Comparison of ENCODE assay signal across 1 cellular context in the genomic region with DNA sequence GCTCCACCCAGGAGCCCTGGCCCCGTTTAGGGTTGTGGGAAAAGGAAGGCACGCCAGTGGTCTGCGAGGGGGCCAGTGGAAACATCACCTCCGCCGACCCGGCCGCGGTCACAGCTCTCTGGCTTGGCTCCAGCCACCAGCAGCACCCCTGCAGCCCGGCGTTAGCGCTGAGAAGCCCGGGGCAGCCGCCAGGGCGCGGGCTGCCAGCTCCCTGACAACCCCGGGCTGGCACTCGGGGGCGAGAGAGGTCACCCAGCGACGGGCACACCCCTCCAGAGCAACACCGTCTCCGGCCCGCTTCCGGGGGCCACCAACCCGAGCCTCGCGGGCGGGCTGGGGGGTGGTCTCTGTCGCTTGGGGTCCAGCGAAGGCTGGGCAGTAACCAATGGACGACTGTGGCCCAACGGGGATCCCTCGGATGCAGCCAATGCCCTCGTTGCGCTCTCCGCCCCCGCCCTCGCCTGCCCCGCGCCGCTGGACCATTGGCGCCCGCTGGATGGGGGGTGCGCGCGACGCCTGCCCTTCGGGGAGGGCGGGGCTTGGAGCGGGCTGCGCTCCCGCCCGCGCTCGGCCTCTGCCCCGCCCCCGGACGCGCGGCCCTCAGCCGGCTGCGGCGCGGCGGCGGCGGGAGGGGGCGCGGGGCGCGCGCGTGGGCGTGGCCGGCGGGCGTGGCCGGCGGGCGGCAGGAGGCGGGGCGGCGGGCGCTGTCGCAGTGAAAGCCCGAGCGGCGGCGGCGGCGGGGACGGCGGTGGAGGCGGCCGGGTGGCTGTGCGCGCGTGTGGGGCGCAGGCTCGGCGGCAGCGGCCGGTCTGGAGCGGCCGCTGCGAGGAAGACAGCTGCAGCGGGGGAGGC.
A peak's percentile ranks its signal among the peaks of the same experiment; 100 is the strongest.
TF ChIP-seq lines count a peak whose summit lies in the region.

A gene (plus strand): TSS at position 712 of the 852 bp plus-strand sequence. CDS start 1,007 bp downstream, outside the sequence.

TF ChIP-seq in K562, 482 proteins besides CTCF, POLR2A, EP300 and RAD21 (continued from another document and continues in another):
- TF ChIP-seq, protein P1, sequence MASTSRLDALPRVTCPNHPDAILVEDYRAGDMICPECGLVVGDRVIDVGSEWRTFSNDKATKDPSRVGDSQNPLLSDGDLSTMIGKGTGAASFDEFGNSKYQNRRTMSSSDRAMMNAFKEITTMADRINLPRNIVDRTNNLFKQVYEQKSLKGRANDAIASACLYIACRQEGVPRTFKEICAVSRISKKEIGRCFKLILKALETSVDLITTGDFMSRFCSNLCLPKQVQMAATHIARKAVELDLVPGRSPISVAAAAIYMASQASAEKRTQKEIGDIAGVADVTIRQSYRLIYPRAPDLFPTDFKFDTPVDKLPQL (IDR thresholded peaks at IDR 0.05; ENCODE audit: extremely low read depth, insufficient read length): no peak
- TF ChIP-seq, protein P2, sequence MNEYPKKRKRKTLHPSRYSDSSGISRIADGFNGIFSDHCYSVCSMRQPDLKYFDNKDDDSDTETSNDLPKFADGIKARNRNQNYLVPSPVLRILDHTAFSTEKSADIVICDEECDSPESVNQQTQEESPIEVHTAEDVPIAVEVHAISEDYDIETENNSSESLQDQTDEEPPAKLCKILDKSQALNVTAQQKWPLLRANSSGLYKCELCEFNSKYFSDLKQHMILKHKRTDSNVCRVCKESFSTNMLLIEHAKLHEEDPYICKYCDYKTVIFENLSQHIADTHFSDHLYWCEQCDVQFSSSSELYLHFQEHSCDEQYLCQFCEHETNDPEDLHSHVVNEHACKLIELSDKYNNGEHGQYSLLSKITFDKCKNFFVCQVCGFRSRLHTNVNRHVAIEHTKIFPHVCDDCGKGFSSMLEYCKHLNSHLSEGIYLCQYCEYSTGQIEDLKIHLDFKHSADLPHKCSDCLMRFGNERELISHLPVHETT (CRISPR knock-in tag; conservative IDR thresholded peaks at IDR 0.05 in 1 of 2, IDR thresholded peaks at IDR 0.05 in 1 of 2): no peak; a peak in 1 of 4 replicates
- TF ChIP-seq FOXM1 (IDR thresholded peaks at IDR 0.05; ENCODE audit: low read depth): no peak
- no peak for TF ChIP-seq FOXM1 (CRISPR knock-in tag; IDR thresholded peaks at IDR 0.05; ENCODE audit: low read depth)
- 0 out of 2 replicates have a peak, but pooled peaks have one; percentile 20 for TF ChIP-seq GABPB1 (CRISPR knock-in tag; IDR thresholded peaks at IDR 0.05)
- TF ChIP-seq, protein P3, sequence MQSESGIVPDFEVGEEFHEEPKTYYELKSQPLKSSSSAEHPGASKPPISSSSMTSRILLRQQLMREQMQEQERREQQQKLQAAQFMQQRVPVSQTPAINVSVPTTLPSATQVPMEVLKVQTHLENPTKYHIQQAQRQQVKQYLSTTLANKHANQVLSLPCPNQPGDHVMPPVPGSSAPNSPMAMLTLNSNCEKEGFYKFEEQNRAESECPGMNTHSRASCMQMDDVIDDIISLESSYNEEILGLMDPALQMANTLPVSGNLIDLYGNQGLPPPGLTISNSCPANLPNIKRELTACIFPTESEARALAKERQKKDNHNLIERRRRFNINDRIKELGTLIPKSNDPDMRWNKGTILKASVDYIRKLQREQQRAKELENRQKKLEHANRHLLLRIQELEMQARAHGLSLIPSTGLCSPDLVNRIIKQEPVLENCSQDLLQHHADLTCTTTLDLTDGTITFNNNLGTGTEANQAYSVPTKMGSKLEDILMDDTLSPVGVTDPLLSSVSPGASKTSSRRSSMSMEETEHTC (IDR thresholded peaks at IDR 0.05): no peak
- no peak for TF ChIP-seq ZFP36 (IDR thresholded peaks at IDR 0.05; ENCODE audit: low read depth, low read length, partially characterized antibody)
- TF ChIP-seq ZNF174 (CRISPR knock-in tag; IDR thresholded peaks at IDR 0.05): no peak
- TF ChIP-seq NFRKB (IDR thresholded peaks at IDR 0.05; ENCODE audit: low read depth): no peak
- TF ChIP-seq CTBP1 (IDR thresholded peaks at IDR 0.05; ENCODE audit: borderline replicate concordance): peak; percentile 39; the same call in 1 of the 2 replicates
- TF ChIP-seq, protein P4, sequence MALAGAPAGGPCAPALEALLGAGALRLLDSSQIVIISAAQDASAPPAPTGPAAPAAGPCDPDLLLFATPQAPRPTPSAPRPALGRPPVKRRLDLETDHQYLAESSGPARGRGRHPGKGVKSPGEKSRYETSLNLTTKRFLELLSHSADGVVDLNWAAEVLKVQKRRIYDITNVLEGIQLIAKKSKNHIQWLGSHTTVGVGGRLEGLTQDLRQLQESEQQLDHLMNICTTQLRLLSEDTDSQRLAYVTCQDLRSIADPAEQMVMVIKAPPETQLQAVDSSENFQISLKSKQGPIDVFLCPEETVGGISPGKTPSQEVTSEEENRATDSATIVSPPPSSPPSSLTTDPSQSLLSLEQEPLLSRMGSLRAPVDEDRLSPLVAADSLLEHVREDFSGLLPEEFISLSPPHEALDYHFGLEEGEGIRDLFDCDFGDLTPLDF (CRISPR knock-in tag; IDR thresholded peaks at IDR 0.05): no peak
- peak; percentile 46; the same call in 1 of the 2 replicates for TF ChIP-seq KLF1 (tag; IDR thresholded peaks at IDR 0.05)
- TF ChIP-seq NCOA1 (IDR thresholded peaks at IDR 0.05; ENCODE audit: low read depth): no peak
- no peak for TF ChIP-seq SMARCE1 (IDR thresholded peaks at IDR 0.05)
- TF ChIP-seq HMGN3 (IDR thresholded peaks at IDR 0.05; ENCODE audit: borderline replicate concordance, extremely low read depth, insufficient read length, low read depth, low read length): peak; percentile 71
- TF ChIP-seq MTA1 (IDR thresholded peaks at IDR 0.05; ENCODE audit: borderline replicate concordance): no peak
- TF ChIP-seq, protein P5, sequence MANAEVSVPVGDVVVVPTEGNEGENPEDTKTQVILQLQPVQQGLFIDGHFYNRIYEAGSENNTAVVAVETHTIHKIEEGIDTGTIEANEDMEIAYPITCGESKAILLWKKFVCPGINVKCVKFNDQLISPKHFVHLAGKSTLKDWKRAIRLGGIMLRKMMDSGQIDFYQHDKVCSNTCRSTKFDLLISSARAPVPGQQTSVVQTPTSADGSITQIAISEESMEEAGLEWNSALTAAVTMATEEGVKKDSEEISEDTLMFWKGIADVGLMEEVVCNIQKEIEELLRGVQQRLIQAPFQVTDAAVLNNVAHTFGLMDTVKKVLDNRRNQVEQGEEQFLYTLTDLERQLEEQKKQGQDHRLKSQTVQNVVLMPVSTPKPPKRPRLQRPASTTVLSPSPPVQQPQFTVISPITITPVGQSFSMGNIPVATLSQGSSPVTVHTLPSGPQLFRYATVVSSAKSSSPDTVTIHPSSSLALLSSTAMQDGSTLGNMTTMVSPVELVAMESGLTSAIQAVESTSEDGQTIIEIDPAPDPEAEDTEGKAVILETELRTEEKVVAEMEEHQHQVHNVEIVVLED (CRISPR knock-in tag; IDR thresholded peaks at IDR 0.05): peak; percentile 54
- TF ChIP-seq ETS2 (tag; IDR thresholded peaks at IDR 0.05; ENCODE audit: borderline replicate concordance, poor library complexity, severe bottlenecking): no peak
- TF ChIP-seq RBM25 (IDR thresholded peaks at IDR 0.05; ENCODE audit: low read depth, low read length, severe bottlenecking): no peak
- TF ChIP-seq, protein P6, sequence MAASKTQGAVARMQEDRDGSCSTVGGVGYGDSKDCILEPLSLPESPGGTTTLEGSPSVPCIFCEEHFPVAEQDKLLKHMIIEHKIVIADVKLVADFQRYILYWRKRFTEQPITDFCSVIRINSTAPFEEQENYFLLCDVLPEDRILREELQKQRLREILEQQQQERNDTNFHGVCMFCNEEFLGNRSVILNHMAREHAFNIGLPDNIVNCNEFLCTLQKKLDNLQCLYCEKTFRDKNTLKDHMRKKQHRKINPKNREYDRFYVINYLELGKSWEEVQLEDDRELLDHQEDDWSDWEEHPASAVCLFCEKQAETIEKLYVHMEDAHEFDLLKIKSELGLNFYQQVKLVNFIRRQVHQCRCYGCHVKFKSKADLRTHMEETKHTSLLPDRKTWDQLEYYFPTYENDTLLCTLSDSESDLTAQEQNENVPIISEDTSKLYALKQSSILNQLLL (CRISPR knock-in tag; IDR thresholded peaks at IDR 0.05; ENCODE audit: borderline replicate concordance): no peak
- TF ChIP-seq NFIX (CRISPR knock-in tag; IDR thresholded peaks at IDR 0.05; ENCODE audit: low read depth): no peak
- no peak for TF ChIP-seq ZFP1 (CRISPR knock-in tag; IDR thresholded peaks at IDR 0.05)
- TF ChIP-seq ZKSCAN1 (IDR thresholded peaks at IDR 0.05; ENCODE audit: low read depth, low read length): no peak
- TF ChIP-seq, protein P7, sequence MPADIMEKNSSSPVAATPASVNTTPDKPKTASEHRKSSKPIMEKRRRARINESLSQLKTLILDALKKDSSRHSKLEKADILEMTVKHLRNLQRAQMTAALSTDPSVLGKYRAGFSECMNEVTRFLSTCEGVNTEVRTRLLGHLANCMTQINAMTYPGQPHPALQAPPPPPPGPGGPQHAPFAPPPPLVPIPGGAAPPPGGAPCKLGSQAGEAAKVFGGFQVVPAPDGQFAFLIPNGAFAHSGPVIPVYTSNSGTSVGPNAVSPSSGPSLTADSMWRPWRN (IDR thresholded peaks at IDR 0.05; ENCODE audit: low read depth): no peak
- TF ChIP-seq, protein P8, sequence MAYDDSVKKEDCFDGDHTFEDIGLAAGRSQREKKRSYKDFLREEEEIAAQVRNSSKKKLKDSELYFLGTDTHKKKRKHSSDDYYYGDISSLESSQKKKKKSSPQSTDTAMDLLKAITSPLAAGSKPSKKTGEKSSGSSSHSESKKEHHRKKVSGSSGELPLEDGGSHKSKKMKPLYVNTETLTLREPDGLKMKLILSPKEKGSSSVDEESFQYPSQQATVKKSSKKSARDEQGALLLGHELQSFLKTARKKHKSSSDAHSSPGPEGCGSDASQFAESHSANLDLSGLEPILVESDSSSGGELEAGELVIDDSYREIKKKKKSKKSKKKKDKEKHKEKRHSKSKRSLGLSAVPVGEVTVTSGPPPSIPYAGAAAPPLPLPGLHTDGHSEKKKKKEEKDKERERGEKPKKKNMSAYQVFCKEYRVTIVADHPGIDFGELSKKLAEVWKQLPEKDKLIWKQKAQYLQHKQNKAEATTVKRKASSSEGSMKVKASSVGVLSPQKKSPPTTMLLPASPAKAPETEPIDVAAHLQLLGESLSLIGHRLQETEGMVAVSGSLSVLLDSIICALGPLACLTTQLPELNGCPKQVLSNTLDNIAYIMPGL (CRISPR knock-in tag; IDR thresholded peaks at IDR 0.05): no peak
- TF ChIP-seq, protein P9, sequence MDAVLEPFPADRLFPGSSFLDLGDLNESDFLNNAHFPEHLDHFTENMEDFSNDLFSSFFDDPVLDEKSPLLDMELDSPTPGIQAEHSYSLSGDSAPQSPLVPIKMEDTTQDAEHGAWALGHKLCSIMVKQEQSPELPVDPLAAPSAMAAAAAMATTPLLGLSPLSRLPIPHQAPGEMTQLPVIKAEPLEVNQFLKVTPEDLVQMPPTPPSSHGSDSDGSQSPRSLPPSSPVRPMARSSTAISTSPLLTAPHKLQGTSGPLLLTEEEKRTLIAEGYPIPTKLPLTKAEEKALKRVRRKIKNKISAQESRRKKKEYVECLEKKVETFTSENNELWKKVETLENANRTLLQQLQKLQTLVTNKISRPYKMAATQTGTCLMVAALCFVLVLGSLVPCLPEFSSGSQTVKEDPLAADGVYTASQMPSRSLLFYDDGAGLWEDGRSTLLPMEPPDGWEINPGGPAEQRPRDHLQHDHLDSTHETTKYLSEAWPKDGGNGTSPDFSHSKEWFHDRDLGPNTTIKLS (IDR thresholded peaks at IDR 0.05; ENCODE audit: borderline replicate concordance, low read depth): no peak
- TF ChIP-seq JUND (IDR thresholded peaks at IDR 0.05; ENCODE audit: borderline replicate concordance, low read depth, low read length): no peak
- no peak for TF ChIP-seq JUND (tag; IDR thresholded peaks at IDR 0.05; ENCODE audit: borderline replicate concordance, low read depth, low read length)
- TF ChIP-seq, protein P10, sequence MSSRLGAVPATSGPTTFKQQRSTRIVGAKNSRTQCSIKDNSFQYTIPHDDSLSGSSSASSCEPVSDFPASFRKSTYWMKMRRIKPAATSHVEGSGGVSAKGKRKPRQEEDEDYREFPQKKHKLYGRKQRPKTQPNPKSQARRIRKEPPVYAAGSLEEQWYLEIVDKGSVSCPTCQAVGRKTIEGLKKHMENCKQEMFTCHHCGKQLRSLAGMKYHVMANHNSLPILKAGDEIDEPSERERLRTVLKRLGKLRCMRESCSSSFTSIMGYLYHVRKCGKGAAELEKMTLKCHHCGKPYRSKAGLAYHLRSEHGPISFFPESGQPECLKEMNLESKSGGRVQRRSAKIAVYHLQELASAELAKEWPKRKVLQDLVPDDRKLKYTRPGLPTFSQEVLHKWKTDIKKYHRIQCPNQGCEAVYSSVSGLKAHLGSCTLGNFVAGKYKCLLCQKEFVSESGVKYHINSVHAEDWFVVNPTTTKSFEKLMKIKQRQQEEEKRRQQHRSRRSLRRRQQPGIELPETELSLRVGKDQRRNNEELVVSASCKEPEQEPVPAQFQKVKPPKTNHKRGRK (tag; IDR thresholded peaks at IDR 0.05): no peak
- TF ChIP-seq ZNF232 (CRISPR knock-in tag; IDR thresholded peaks at IDR 0.05): no peak
- TF ChIP-seq CBX8 (IDR thresholded peaks at IDR 0.05; ENCODE audit: borderline replicate concordance, extremely low read depth, low read depth, low read length, poor library complexity, severe bottlenecking): no peak
- TF ChIP-seq TCFL5 (CRISPR knock-in tag; conservative IDR thresholded peaks at IDR 0.05): no peak
- TF ChIP-seq ETV6 (IDR thresholded peaks at IDR 0.05; ENCODE audit: borderline replicate concordance in 1 of 2, low read depth in 2 of 2, low read length in 1 of 2): no peak
- TF ChIP-seq ETV6 (CRISPR knock-in tag; IDR thresholded peaks at IDR 0.05; ENCODE audit: borderline replicate concordance): no peak
- TF ChIP-seq, protein P11, sequence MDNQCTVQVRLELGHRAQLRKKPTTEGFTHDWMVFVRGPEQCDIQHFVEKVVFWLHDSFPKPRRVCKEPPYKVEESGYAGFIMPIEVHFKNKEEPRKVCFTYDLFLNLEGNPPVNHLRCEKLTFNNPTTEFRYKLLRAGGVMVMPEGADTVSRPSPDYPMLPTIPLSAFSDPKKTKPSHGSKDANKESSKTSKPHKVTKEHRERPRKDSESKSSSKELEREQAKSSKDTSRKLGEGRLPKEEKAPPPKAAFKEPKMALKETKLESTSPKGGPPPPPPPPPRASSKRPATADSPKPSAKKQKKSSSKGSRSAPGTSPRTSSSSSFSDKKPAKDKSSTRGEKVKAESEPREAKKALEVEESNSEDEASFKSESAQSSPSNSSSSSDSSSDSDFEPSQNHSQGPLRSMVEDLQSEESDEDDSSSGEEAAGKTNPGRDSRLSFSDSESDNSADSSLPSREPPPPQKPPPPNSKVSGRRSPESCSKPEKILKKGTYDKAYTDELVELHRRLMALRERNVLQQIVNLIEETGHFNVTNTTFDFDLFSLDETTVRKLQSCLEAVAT (IDR thresholded peaks at IDR 0.05): no peak
- no peak for TF ChIP-seq ZNF324 (CRISPR knock-in tag; IDR thresholded peaks at IDR 0.05)
- TF ChIP-seq, protein P12, sequence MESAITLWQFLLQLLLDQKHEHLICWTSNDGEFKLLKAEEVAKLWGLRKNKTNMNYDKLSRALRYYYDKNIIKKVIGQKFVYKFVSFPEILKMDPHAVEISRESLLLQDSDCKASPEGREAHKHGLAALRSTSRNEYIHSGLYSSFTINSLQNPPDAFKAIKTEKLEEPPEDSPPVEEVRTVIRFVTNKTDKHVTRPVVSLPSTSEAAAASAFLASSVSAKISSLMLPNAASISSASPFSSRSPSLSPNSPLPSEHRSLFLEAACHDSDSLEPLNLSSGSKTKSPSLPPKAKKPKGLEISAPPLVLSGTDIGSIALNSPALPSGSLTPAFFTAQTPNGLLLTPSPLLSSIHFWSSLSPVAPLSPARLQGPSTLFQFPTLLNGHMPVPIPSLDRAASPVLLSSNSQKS (CRISPR knock-in tag; IDR thresholded peaks at IDR 0.05): no peak
